ENCODE assay signal across 9 cellular contexts in genomic region chr6:4351857-4352669, GRCh38.
DNase-seq lines count a peak whose midpoint lies in the region; ATAC-seq and TF ChIP-seq lines count a peak whose summit lies in the region.
"Had no signal": no experiment of that assay in that cellular context is flagged by ENCODE, and none has a peak within 500 bp of the region (broad histone marks: within the 10 kb centered on the region; RNA-seq: fewer than 3 reads in every experiment).

No MANE protein-coding gene starts in this region.

- H3K4me3 ChIP-seq in ACC112 (ENCODE audit: low read depth, low read length) (peak overlapping the region; percentile 36), epithelial cell of proximal tubule (ENCODE audit: low read depth, low read length) (peak overlapping the region; percentile 29)

- ATAC-seq in HG03378 (IDR thresholded peaks at IDR 0.05; ENCODE audit: unreplicated experiment) (no peak), HG02759 (IDR thresholded peaks at IDR 0.05; ENCODE audit: unreplicated experiment) (no peak)

- no peaks in the 10 kb centered on the region for H3K79me2 ChIP-seq in ACC112 (ENCODE audit: control insufficient read depth, insufficient read depth, low read length, unreplicated experiment)

- peak; percentile 14 for DNase-seq in NCI-H69 (lab: John Stamatoyannopoulos, UW)
- peak; percentile 39 for DNase-seq in epithelial cell of proximal tubule (ENCODE audit: low read depth)
- DNase-seq in mucosa of gallbladder (ENCODE audit: low spot score): peak; percentile 72
- no peak for DNase-seq in activated CD4-positive, alpha-beta T cell treated with anti-CD3 and anti-CD28 coated beads for 48 hours
- no peak for DNase-seq in NCI-H1092 treated with DMSO at 0.1 percent for 48 hours (lab: John Stamatoyannopoulos, UW)
- DNase-seq: NCI-H510A treated with DMSO at 0.1 percent for 48 hours had no signal

- H3K27ac ChIP-seq in ACC112 (ENCODE audit: low read depth, low read length): peak overlapping the region; percentile 95

- H3K27me3 ChIP-seq in ACC112 (ENCODE audit: insufficient read depth, low read length): no peaks in the 10 kb centered on the region

- peak overlapping the region; percentile 6 for H2AFZ ChIP-seq in ACC112 (ENCODE audit: low read length, unreplicated experiment)

- no peaks in the 10 kb centered on the region for H3K36me3 ChIP-seq in ACC112 (ENCODE audit: insufficient read depth, low read length)

- TF ChIP-seq CTCF in epithelial cell of proximal tubule (conservative IDR thresholded peaks at IDR 0.05; ENCODE audit: low read depth, low read length): no peak

- peaks cover 42% of the 10 kb centered on the region for H3K4me1 ChIP-seq in ACC112 (ENCODE audit: control insufficient read depth, insufficient read depth, low read length, unreplicated experiment)

Comparison
In these comparisons a context has a peak if more than half of its experiments do, and no peak if none do; other contexts are left out.
1. DNase-seq: peak in NCI-H69 (single experiment), epithelial cell of proximal tubule (single experiment) and mucosa of gallbladder (single experiment); none in activated CD4-positive, alpha-beta T cell treated with anti-CD3 and anti-CD28 coated beads for 48 hours (single experiment) and NCI-H1092 treated with DMSO at 0.1 percent for 48 hours (single experiment).